In the genomic region with DNA sequence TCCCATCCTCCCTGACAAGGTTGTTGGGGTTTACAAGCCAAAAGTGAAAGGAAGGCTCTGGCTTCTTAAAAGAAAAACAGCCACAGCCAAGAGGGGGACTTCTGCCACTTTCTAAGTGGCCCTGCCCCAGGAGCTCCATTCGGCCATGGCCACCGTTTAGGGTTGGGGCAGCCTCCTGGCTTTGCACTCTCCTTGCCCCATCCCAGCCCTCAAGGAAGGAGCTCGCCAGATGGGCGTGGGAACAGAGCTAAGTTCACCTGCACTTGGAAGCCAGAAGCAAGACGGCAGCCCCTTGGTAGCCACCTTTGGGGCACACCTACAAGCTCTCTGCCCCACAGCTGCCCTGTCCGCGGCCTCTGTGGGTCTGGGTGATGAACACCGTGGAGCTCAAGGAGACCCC, we compare ENCODE assay signal across 5 cellular contexts.
"Had no signal": no experiment of that assay in that cellular context is flagged by ENCODE, and none has a peak within 500 bp of the region (broad histone marks: within the 10 kb centered on the region; RNA-seq: fewer than 3 reads in every experiment).

No MANE protein-coding gene starts in this region.

- DNase-seq: IMR-90 had no signal

- ATAC-seq: HepG2, K562 had no signal

- FAIRE-seq: HepG2, HTR-8/SVneo, K562 had no signal

- H3K27ac ChIP-seq: HL-60 had no signal

- H3K4me3 ChIP-seq: K562 had no signal
